ENCODE assay signal across 8 cellular contexts in genomic region chr20:3406481-3407425, GRCh38. TPM values are rescaled to one million over a fixed set of nuclear protein-coding genes. Genes with fewer than 3 reads are reported as not detected.
DNase-seq lines count a peak whose midpoint lies in the region; ATAC-seq, FAIRE-seq and TF ChIP-seq lines count a peak whose summit lies in the region.

No MANE protein-coding gene starts in this region.

- H3K79me2 ChIP-seq in astrocyte (ENCODE audit: insufficient read depth, low read length) (peaks cover 55% of the 10 kb centered on the region), parathyroid adenoma (no peaks in the 10 kb centered on the region)

- peak overlapping the region; percentile 95 for H3K4me3 Mint-ChIP-seq in astrocyte (ENCODE audit: unreplicated experiment)

- TF ChIP-seq CTCF in astrocyte (IDR thresholded peaks at IDR 0.05; ENCODE audit: insufficient read depth, low read depth, low read length) = no peak
- TF ChIP-seq CTCF in right atrium auricular region (IDR thresholded peaks at IDR 0.05) = no peak
- TF ChIP-seq CTCF in parathyroid adenoma (IDR thresholded peaks at IDR 0.05) = no peak
- TF ChIP-seq CTCF in GM10266 (IDR thresholded peaks at IDR 0.05; ENCODE audit: control insufficient read depth, insufficient read depth, low read depth, missing control alignments) = no peak

- peak overlapping the region; percentile 85 for H3K9ac ChIP-seq in astrocyte (ENCODE audit: low read length)
- peak overlapping the region; percentile 55 for H3K9ac ChIP-seq in parathyroid adenoma

- H3K4me1 ChIP-seq in astrocyte (ENCODE audit: insufficient read depth, low read length) = peaks cover 11% of the 10 kb centered on the region
- H3K4me1 ChIP-seq in right atrium auricular region = peaks cover 0 to 29% of the 10 kb centered on the region in 2 donors
- peaks cover 13% of the 10 kb centered on the region for H3K4me1 ChIP-seq in parathyroid adenoma

- no peaks in the 10 kb centered on the region for H3K27me3 ChIP-seq in astrocyte (ENCODE audit: insufficient read depth, low read length)
- no peaks in the 10 kb centered on the region for H3K27me3 ChIP-seq in right atrium auricular region
- no peaks in the 10 kb centered on the region for H3K27me3 ChIP-seq in parathyroid adenoma (ENCODE audit: control insufficient read depth, insufficient read depth, low read length)

- H3K27ac ChIP-seq in astrocyte (ENCODE audit: low read depth, low read length) (peak overlapping the region; percentile 54), right atrium auricular region (peak overlapping the region; percentile 96 to 98), parathyroid adenoma (peak overlapping the region; percentile 81)

- peaks cover 2% of the 10 kb centered on the region for H3K9me3 Mint-ChIP-seq in astrocyte (ENCODE audit: unreplicated experiment)

- H3K9me3 ChIP-seq in astrocyte (ENCODE audit: insufficient read depth, low read depth, low read length) = no peaks in the 10 kb centered on the region
- no peaks in the 10 kb centered on the region for H3K9me3 ChIP-seq in right atrium auricular region
- no peaks in the 10 kb centered on the region for H3K9me3 ChIP-seq in parathyroid adenoma (ENCODE audit: control insufficient read depth, low read length)

- no peaks in the 10 kb centered on the region for H3K36me3 Mint-ChIP-seq in astrocyte (ENCODE audit: low read depth, unreplicated experiment)

- peaks cover 9% of the 10 kb centered on the region for H3K4me1 Mint-ChIP-seq in astrocyte (ENCODE audit: low read depth, unreplicated experiment)

- no peaks in the 10 kb centered on the region for H3K36me3 ChIP-seq in astrocyte (ENCODE audit: insufficient read depth, low read length)
- no peaks in the 10 kb centered on the region for H3K36me3 ChIP-seq in right atrium auricular region
- no peaks in the 10 kb centered on the region for H3K36me3 ChIP-seq in parathyroid adenoma (ENCODE audit: control insufficient read depth, insufficient read depth, low read length)

- peak overlapping the region; percentile 92 for H3K4me2 ChIP-seq in astrocyte (ENCODE audit: low read length)
- H3K4me2 ChIP-seq in parathyroid adenoma (ENCODE audit: low read length) = peak overlapping the region; percentile 89

- in situ Hi-C loops in ACHN (cut with HindIII; ENCODE audit: low pct_ligation_motif_present, low pct_unique_long_range_greater_than_20kb, low sequenced_read_pairs) = no loop called here

- H4K20me1 ChIP-seq in astrocyte (ENCODE audit: insufficient read depth, low read length) = peaks cover 46% of the 10 kb centered on the region

- H3K4me3 ChIP-seq in astrocyte (ENCODE audit: insufficient read depth, low read depth, low read length) (peak overlapping the region; percentile 84), right atrium auricular region (peak overlapping the region; percentile 98 to 99), parathyroid adenoma (ENCODE audit: low read depth, low read length) (peak overlapping the region; percentile 78)

- H3K27me3 Mint-ChIP-seq in astrocyte (ENCODE audit: low read depth, unreplicated experiment) = no peaks in the 10 kb centered on the region

- FAIRE-seq in astrocyte (lab: Jason Lieb, UNC) = no peak

- peak overlapping the region; percentile 90 for H3K27ac Mint-ChIP-seq in astrocyte (ENCODE audit: unreplicated experiment)

- DNase-seq in ACHN = peak; percentile 33
- DNase-seq in NCI-H748 (lab: John Stamatoyannopoulos, UW; ENCODE audit: unreplicated experiment) = peak; percentile 71
- DNase-seq in astrocyte (ENCODE audit: low read depth) = no peak
- DNase-seq in right atrium auricular region (ENCODE audit: low spot score) = peak; percentile 66
- no peak for DNase-seq in GM10266 (ENCODE audit: extremely low spot score)

- H2AFZ ChIP-seq in astrocyte (ENCODE audit: low read depth, low read length) (peak overlapping the region; percentile 86), parathyroid adenoma (peak overlapping the region; percentile 89)

- ATAC-seq in GM18909 (IDR thresholded peaks at IDR 0.05; ENCODE audit: poor library complexity, unreplicated experiment) (peak; percentile 7), HG03025 (IDR thresholded peaks at IDR 0.05; ENCODE audit: low FRiP score, unreplicated experiment) (no peak)

RNA-seq across cellular contexts. Expression of gene DNAAF9, which starts 0.7 kb away (rescaled TPM):
- total RNA-seq in astrocyte (17.6 and 18.6 TPM in 2 replicates), right atrium auricular region (10 to 100 TPM; 13.4 to 19.2 TPM)

Comparison
In these comparisons a context has a peak if more than half of its experiments do, and no peak if none do; other contexts are left out.
1. DNase-seq: peak in ACHN (single experiment), NCI-H748 (single experiment) and right atrium auricular region (single experiment); none in astrocyte (single experiment) and GM10266 (single experiment).
2. Peak in every context shown above with its lines, with median percentiles within 50 percentile points of each other: H3K27ac ChIP-seq and H3K4me3 ChIP-seq.